1 cellular context compared by ENCODE assay signal in the genomic region with DNA sequence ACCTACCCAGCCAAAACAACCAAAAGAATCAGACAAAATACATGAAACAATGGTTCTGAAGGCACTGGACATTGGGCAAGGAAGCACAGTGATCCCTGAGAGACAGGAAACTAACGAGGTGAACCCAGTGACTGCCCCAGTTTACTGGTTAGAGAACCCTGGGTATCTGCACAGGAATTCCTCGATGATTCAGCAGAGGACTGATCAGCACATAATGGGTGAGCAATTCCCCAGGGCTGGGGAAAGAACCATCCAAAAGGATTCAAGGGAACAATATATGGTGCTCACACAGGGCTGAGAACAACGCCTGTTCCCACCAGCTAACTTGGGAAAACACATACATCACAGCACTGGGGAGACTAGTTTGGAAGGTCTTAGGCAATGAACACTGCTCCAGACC.
TF ChIP-seq lines count a peak whose summit lies in the region.

No MANE protein-coding gene starts in this region.

TF ChIP-seq in GM23338, 12 proteins besides CTCF, POLR2A, EP300 and RAD21 (continued from another document):
- TF ChIP-seq, protein P1, sequence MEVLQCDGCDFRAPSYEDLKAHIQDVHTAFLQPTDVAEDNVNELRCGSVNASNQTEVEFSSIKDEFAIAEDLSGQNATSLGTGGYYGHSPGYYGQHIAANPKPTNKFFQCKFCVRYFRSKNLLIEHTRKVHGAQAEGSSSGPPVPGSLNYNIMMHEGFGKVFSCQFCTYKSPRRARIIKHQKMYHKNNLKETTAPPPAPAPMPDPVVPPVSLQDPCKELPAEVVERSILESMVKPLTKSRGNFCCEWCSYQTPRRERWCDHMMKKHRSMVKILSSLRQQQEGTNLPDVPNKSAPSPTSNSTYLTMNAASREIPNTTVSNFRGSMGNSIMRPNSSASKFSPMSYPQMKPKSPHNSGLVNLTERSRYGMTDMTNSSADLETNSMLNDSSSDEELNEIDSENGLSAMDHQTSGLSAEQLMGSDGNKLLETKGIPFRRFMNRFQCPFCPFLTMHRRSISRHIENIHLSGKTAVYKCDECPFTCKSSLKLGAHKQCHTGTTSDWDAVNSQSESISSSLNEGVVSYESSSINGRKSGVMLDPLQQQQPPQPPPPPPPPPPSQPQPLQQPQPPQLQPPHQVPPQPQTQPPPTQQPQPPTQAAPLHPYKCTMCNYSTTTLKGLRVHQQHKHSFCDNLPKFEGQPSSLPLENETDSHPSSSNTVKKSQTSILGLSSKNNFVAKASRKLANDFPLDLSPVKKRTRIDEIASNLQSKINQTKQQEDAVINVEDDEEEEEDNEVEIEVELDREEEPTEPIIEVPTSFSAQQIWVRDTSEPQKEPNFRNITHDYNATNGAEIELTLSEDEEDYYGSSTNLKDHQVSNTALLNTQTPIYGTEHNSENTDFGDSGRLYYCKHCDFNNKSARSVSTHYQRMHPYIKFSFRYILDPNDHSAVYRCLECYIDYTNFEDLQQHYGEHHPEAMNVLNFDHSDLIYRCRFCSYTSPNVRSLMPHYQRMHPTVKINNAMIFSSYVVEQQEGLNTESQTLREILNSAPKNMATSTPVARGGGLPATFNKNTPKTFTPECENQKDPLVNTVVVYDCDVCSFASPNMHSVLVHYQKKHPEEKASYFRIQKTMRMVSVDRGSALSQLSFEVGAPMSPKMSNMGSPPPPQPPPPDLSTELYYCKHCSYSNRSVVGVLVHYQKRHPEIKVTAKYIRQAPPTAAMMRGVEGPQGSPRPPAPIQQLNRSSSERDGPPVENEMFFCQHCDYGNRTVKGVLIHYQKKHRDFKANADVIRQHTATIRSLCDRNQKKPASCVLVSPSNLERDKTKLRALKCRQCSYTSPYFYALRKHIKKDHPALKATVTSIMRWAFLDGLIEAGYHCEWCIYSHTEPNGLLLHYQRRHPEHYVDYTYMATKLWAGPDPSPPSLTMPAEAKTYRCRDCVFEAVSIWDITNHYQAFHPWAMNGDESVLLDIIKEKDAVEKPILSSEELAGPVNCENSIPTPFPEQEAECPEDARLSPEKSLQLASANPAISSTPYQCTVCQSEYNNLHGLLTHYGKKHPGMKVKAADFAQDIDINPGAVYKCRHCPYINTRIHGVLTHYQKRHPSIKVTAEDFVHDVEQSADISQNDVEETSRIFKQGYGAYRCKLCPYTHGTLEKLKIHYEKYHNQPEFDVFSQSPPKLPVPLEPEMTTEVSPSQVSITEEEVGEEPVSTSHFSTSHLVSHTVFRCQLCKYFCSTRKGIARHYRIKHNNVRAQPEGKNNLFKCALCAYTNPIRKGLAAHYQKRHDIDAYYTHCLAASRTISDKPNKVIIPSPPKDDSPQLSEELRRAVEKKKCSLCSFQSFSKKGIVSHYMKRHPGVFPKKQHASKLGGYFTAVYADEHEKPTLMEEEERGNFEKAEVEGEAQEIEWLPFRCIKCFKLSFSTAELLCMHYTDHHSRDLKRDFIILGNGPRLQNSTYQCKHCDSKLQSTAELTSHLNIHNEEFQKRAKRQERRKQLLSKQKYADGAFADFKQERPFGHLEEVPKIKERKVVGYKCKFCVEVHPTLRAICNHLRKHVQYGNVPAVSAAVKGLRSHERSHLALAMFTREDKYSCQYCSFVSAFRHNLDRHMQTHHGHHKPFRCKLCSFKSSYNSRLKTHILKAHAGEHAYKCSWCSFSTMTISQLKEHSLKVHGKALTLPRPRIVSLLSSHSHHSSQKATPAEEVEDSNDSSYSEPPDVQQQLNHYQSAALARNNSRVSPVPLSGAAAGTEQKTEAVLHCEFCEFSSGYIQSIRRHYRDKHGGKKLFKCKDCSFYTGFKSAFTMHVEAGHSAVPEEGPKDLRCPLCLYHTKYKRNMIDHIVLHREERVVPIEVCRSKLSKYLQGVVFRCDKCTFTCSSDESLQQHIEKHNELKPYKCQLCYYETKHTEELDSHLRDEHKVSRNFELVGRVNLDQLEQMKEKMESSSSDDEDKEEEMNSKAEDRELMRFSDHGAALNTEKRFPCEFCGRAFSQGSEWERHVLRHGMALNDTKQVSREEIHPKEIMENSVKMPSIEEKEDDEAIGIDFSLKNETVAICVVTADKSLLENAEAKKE (CRISPR knock-in tag; IDR thresholded peaks at IDR 0.05): no peak
- TF ChIP-seq EZH2 (IDR thresholded peaks at IDR 0.05; ENCODE audit: low read depth, unreplicated experiment): no peak
